26 cellular contexts compared by ENCODE assay signal in the genomic region with DNA sequence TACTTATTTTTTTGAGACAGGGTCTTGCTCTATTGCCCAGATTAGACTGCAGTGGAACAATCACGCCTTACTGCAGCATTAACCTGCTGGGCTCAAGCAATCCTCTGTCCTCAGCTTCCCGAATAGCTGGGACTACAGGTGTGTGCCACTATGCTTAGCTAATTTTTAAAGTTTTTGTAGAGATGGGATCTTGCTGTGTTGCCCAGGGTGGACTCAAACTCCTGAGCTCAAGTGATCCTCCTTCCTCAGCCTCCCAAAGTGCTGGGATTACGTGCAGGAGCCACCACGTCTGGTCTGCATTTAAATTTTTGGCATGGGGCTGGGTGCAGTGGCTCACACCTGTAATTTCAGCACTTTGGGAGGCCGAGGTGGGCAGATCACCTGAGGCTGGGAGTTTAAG. TPM values are rescaled to one million over a fixed set of nuclear protein-coding genes. Genes with fewer than 3 reads are reported as not detected.
A peak's percentile ranks its signal among the peaks of the same experiment; 100 is the strongest.
DNase-seq lines count a peak whose midpoint lies in the region; ATAC-seq, FAIRE-seq and TF ChIP-seq lines count a peak whose summit lies in the region.
"Had no signal": no experiment of that assay in that cellular context is flagged by ENCODE, and none has a peak within 500 bp of the region (broad histone marks: within the 10 kb centered on the region; RNA-seq: fewer than 3 reads in every experiment).

No MANE protein-coding gene starts in this region.

- 98% methylated on average over 5 of the region's 5 CpGs for WGBS in HepG2 (ENCODE audit: low lambda C conversion rate)
- 91% methylated on average over 3 of the region's 5 CpGs for WGBS in right lobe of liver (ENCODE audit: insufficient coverage, low coverage, low lambda C conversion rate, missing lambda C conversion rate)

- H3K27me3 ChIP-seq in HepG2 (ENCODE audit: control insufficient read depth in 1 of 2, insufficient read depth in 2 of 2, low read length in 2 of 2) (no peaks in the 10 kb centered on the region), right lobe of liver (no peaks in the 10 kb centered on the region)

- no peaks in the 10 kb centered on the region for H3K9me3 Mint-ChIP-seq in WTC11
- H3K9me3 Mint-ChIP-seq: CD14-positive monocyte; CD4-positive, alpha-beta memory T cell; CD4-positive, CD25-positive, alpha-beta regulatory T cell; CD8-positive, alpha-beta memory T cell had no signal

- no peak overlapping the region for H3K9ac ChIP-seq in HepG2 (ENCODE audit: insufficient read depth, low read depth, low read length)

- no peak for TF ChIP-seq EP300 in HepG2 (IDR thresholded peaks at IDR 0.05; ENCODE audit: low read depth in 2 of 2, low read length in 2 of 2)
- TF ChIP-seq EP300 in HepG2 (CRISPR knock-in tag; IDR thresholded peaks at IDR 0.05; ENCODE audit: borderline replicate concordance): no peak

- TF ChIP-seq CTCF in HepG2 (CRISPR knock-in tag; IDR thresholded peaks at IDR 0.05): no peak
- no peak for TF ChIP-seq CTCF in right lobe of liver (IDR thresholded peaks at IDR 0.05)
- TF ChIP-seq CTCF in WTC11 (IDR thresholded peaks at IDR 0.05): no peak

- FAIRE-seq in HepG2 (lab: Jason Lieb, UNC) (no peak), urothelium cell line (lab: Jason Lieb, UNC) (peak; percentile 23)
- FAIRE-seq: A549, GM12878, GM12892, GM18507 had no signal

- TF ChIP-seq POLR2A in HepG2 (IDR thresholded peaks at IDR 0.05; ENCODE audit: insufficient read depth in 1 of 2, low read depth in 2 of 2, low read length in 2 of 2) (no peak), right lobe of liver (IDR thresholded peaks at IDR 0.05) (no peak)

- H3K27ac Mint-ChIP-seq in WTC11: no peak overlapping the region
- H3K27ac Mint-ChIP-seq: B cell; CD4-positive, CD25-positive, alpha-beta regulatory T cell had no signal

- DNase-seq in HepG2 (ENCODE audit: low spot score) (no peak), right lobe of liver (no peak), WTC11 (ENCODE audit: low spot score) (no peak), urothelium cell line (ENCODE audit: low spot score) (no peak), NCI-H1417 treated with DMSO at 0.1 percent for 48 hours (lab: John Stamatoyannopoulos, UW) (no peak), HUDEP-2 (lab: John Stamatoyannopoulos, UW; ENCODE audit: unreplicated experiment in 76 of 76) (no peak)
- DNase-seq: AML-193; C1 segment of cervical spinal cord; CD4-positive, alpha-beta memory T cell; CD4-positive, CD25-positive, alpha-beta regulatory T cell; CD8-positive, alpha-beta memory T cell; COR-L47; DMS 273 treated with DMSO at 0.1 percent for 48 hours; DMS153; DMS53; DMS79; DND-41; EL; GDM1 had no signal

- no peak overlapping the region for H3K4me2 ChIP-seq in HepG2 (ENCODE audit: low read depth, low read length)
- H3K4me2 ChIP-seq: A549 had no signal

- no peak for ATAC-seq in HepG2
- ATAC-seq in right lobe of liver: no peak
- no peak for ATAC-seq in WTC11
- ATAC-seq: A549, GM12878 had no signal

- H2AFZ ChIP-seq in HepG2 (ENCODE audit: low read length): no peak overlapping the region

- no peak for TF ChIP-seq RAD21 in HepG2 (CRISPR knock-in tag; IDR thresholded peaks at IDR 0.05)

- H3K36me3 ChIP-seq in HepG2 (replicated peaks in 1 of 2; ENCODE audit: control insufficient read depth in 1 of 2, insufficient read depth in 2 of 2, low read length in 2 of 2) (peaks cover 19 to 75% of the 10 kb centered on the region in 2 experiments), right lobe of liver (peaks cover 0 to 91% (median 32%) of the 10 kb centered on the region in 4 donors)

- in situ Hi-C loops in HepG2 (cut with HindIII; ENCODE audit: extremely low pct_ligation_motif_present, low pct_unique_long_range_greater_than_20kb): no loop called here

- no peaks in the 10 kb centered on the region for H3K27me3 Mint-ChIP-seq in WTC11 (ENCODE audit: low read depth)
- H3K27me3 Mint-ChIP-seq: B cell; CD4-positive, alpha-beta memory T cell; CD4-positive, CD25-positive, alpha-beta regulatory T cell; CD8-positive, alpha-beta memory T cell had no signal

- POLR2A ChIA-PET in HepG2 (lab: Yijun Ruan, JAX) (no interaction called here), WTC11 (lab: Charles Lee) (no interaction called here)

- no peaks in the 10 kb centered on the region for H3K9me3 ChIP-seq in HepG2 (ENCODE audit: low read length)
- H3K9me3 ChIP-seq in right lobe of liver: no peaks in the 10 kb centered on the region
- H3K9me3 ChIP-seq: A549 had no signal

- peaks cover 62% of the 10 kb centered on the region for H3K36me3 Mint-ChIP-seq in WTC11

- H3K27ac ChIP-seq in HepG2 (ENCODE audit: extremely low read length, insufficient read depth, low read length) (no peak overlapping the region), right lobe of liver (no peak overlapping the region)
- H3K27ac ChIP-seq: 22Rv1, A549 had no signal

- H3K4me3 ChIP-seq in HepG2 (replicated peaks in 1 of 3; ENCODE audit: insufficient read depth in 1 of 3, low read depth in 2 of 3, low read length in 3 of 3): no peak overlapping the region
- H3K4me3 ChIP-seq in right lobe of liver: no peak overlapping the region
- H3K4me3 ChIP-seq: A549, GM12878 had no signal

- H3K4me1 Mint-ChIP-seq in WTC11: peaks cover 6% of the 10 kb centered on the region
- H3K4me1 Mint-ChIP-seq: B cell had no signal

- H3K4me1 ChIP-seq in HepG2 (ENCODE audit: insufficient read depth, low read length): no peaks in the 10 kb centered on the region
- H3K4me1 ChIP-seq in right lobe of liver: no peaks in the 10 kb centered on the region
- H3K4me1 ChIP-seq: A549 had no signal

- H4K20me1 ChIP-seq in HepG2 (ENCODE audit: insufficient read depth, low read length): no peaks in the 10 kb centered on the region

- CTCF ChIA-PET in HepG2 (lab: Yijun Ruan, JAX; ENCODE audit: low intra/inter-chr PET ratio, low total read pairs): no interaction called here
- CTCF ChIA-PET in WTC11 (lab: Charles Lee): no interaction called here

- no TSS peak for BruUV-seq in HepG2 (replicated peaks; lab: Mats Ljungman, UMichigan)

- no peak overlapping the region for H3K4me3 Mint-ChIP-seq in WTC11
- H3K4me3 Mint-ChIP-seq: B cell; CD14-positive monocyte; CD4-positive, alpha-beta memory T cell; CD4-positive, CD25-positive, alpha-beta regulatory T cell; CD8-positive, alpha-beta memory T cell had no signal

- intact Hi-C loops in HepG2 (cut with micrococcal nuclease; ENCODE audit: unreplicated experiment): no loop called here
- intact Hi-C loops in right lobe of liver (cut with DNase I): no loop called here

- no peaks in the 10 kb centered on the region for H3K79me2 ChIP-seq in HepG2 (ENCODE audit: insufficient read depth, low read length)

TF ChIP-seq in HepG2, 621 proteins besides CTCF, POLR2A, EP300 and RAD21 (continues in another document):
- TF ChIP-seq ZNF841 (CRISPR knock-in tag; IDR thresholded peaks at IDR 0.05; ENCODE audit: borderline replicate concordance) (no peak), ZNF121 (CRISPR knock-in tag; IDR thresholded peaks at IDR 0.05) (peak; percentile 89)

TF ChIP-seq in WTC11, 78 proteins besides CTCF, POLR2A, EP300 and RAD21:
- TF ChIP-seq ZBTB21 (CRISPR knock-in tag; IDR thresholded peaks at IDR 0.05; ENCODE audit: borderline replicate concordance) (no peak), ZNF121 (CRISPR knock-in tag; IDR thresholded peaks at IDR 0.05) (peak; percentile 90)

RNA-seq across cellular contexts. Expression of gene INTS2, which starts 41.0 kb away (rescaled TPM):
- 30.2 and 33.3 TPM in 2 replicates for total RNA-seq in HepG2 (2016; rRNA removed; fragmentation: Illumina TruSeq; extraction: Trizol)
- 9.6 and 10.0 TPM in 2 replicates for total RNA-seq in HepG2 (2016; cell fraction: cytosol; rRNA removed; fragmentation: Illumina TruSeq; extraction: Trizol; ENCODE audit: low read depth)
- total RNA-seq in HepG2 (2016; cell fraction: insoluble cytoplasmic fraction; rRNA removed; fragmentation: Illumina TruSeq; extraction: Trizol): 30.6 and 32.6 TPM in 2 replicates
- 6.9 and 8.3 TPM in 2 replicates for total RNA-seq in HepG2 (2016; cell fraction: membrane; rRNA removed; fragmentation: Illumina TruSeq; extraction: Trizol)
- total RNA-seq in HepG2 (2016; cell fraction: nucleus; rRNA removed; fragmentation: Illumina TruSeq; extraction: Trizol): 34.0 and 37.1 TPM in 2 replicates
- polyA plus RNA-seq in HepG2 (2011; rRNA removed): 15.6 and 20.5 TPM in 2 replicates
- polyA plus RNA-seq in HepG2 (2011; cell fraction: cytosol; rRNA removed): 8.1 and 11.7 TPM in 2 replicates
- polyA plus RNA-seq in HepG2 (2011; cell fraction: nucleus; rRNA removed): 14.6 and 16.8 TPM in 2 replicates
- 9.4 and 11.7 TPM in 2 replicates for polyA plus RNA-seq in HepG2 (2012)
- 0.37 and 0.51 TPM in 2 replicates for polyA plus RNA-seq in HepG2 (2016; cell fraction: cytosol; fragmentation: Illumina TruSeq; extraction: Trizol; ENCODE audit: low read depth)
- polyA plus RNA-seq in HepG2 (2016; cell fraction: insoluble cytoplasmic fraction; fragmentation: Illumina TruSeq; extraction: Trizol; ENCODE audit: low read depth): 11.5 and 12.2 TPM in 2 replicates
- 0.73 and 1.1 TPM in 2 replicates for polyA plus RNA-seq in HepG2 (2016; cell fraction: membrane; fragmentation: Illumina TruSeq; extraction: Trizol; ENCODE audit: low read depth)
- polyA plus RNA-seq in HepG2 (2016; cell fraction: nucleus; fragmentation: Illumina TruSeq; extraction: Trizol; ENCODE audit: insufficient read depth, low read depth): 24.0 and 26.7 TPM in 2 replicates
- 26.3 and 37.9 TPM in 2 replicates for polyA minus RNA-seq in HepG2 (2011; rRNA and poly(A)+ RNA removed; ENCODE audit: low replicate concordance)
- polyA minus RNA-seq in HepG2 (2011; cell fraction: cytosol; rRNA and poly(A)+ RNA removed): 29.4 and 32.8 TPM in 2 replicates
- 49.4 and 55.6 TPM in 2 replicates for polyA minus RNA-seq in HepG2 (2011; cell fraction: nucleus; rRNA and poly(A)+ RNA removed)
- 1 to 10 TPM; 4.2 to 6.5 (median 4.9) TPM for total RNA-seq in right lobe of liver
- total RNA-seq in WTC11 (2021): 24.1 to 24.9 TPM (median 24.3 TPM) in 3 replicates

Comparison
In these comparisons a context has a peak if more than half of its experiments do, and no peak if none do; other contexts are left out.
1. Of the 50 proteins assayed by ChIP-seq in both HepG2 and WTC11: peak only in HepG2: none; only in WTC11: none; in both: ZNF121; in neither: 49.